8 cellular contexts compared by ENCODE assay signal in genomic region chr6:41785689-41786450, GRCh38. TPM values are rescaled to one million over a fixed set of nuclear protein-coding genes. Genes with fewer than 3 reads are reported as not detected.
A peak's percentile ranks its signal among the peaks of the same experiment; 100 is the strongest.
DNase-seq lines count a peak whose midpoint lies in the region; ATAC-seq and TF ChIP-seq lines count a peak whose summit lies in the region.

No MANE protein-coding gene starts in this region.

- H3K9me1 ChIP-seq in IMR-90 (ENCODE audit: insufficient read depth, low read length): peaks cover 3% of the 10 kb centered on the region; the same call in 1 of the 2 replicates

- H2BK5ac ChIP-seq in IMR-90 (ENCODE audit: low read depth, low read length, poor library complexity, severe bottlenecking): peak overlapping the region; percentile 7

- H3K4ac ChIP-seq in IMR-90 (ENCODE audit: low read depth, low read length): peak overlapping the region; percentile 72

- H2AFZ ChIP-seq in IMR-90 (replicated peaks; ENCODE audit: low read length, poor library complexity): peak overlapping the region; percentile 94

- H3K4me3 ChIP-seq in IMR-90 (ENCODE audit: insufficient read depth, low read depth, low read length) (peak overlapping the region; percentile 97), breast epithelium (peak overlapping the region; percentile 73 to 89 (median 78)), thoracic aorta (peak overlapping the region; percentile 94)

- H2AK5ac ChIP-seq in IMR-90 (ENCODE audit: low read depth, low read length): peak overlapping the region; percentile 75; the same call in 1 of the 2 replicates

- no peak for TF ChIP-seq RAD21 in IMR-90 (IDR thresholded peaks at IDR 0.05; ENCODE audit: low read length)

- peak overlapping the region; percentile 87 for H3K4me2 ChIP-seq in IMR-90 (ENCODE audit: low read depth, low read length)

- BruUV-seq in IMR-90 (replicated peaks; lab: Mats Ljungman, UMichigan): no TSS peak

- ATAC-seq in IMR-90 (ENCODE audit: low read depth): peak; percentile 34
- ATAC-seq in thoracic aorta (ENCODE audit: insufficient number of reproducible peaks, low FRiP score, low read depth): no peak
- ATAC-seq in HG03045 (IDR thresholded peaks at IDR 0.05; ENCODE audit: unreplicated experiment): no peak
- ATAC-seq in HG02588 (IDR thresholded peaks at IDR 0.05; ENCODE audit: unreplicated experiment): no peak

- H3K36me3 ChIP-seq in IMR-90 (ENCODE audit: control insufficient read depth, insufficient read depth, low read length): peaks cover 10% of the 10 kb centered on the region
- no peaks in the 10 kb centered on the region for H3K36me3 ChIP-seq in breast epithelium
- peaks cover 7% of the 10 kb centered on the region for H3K36me3 ChIP-seq in thoracic aorta

- TF ChIP-seq POLR2A in IMR-90 (IDR thresholded peaks at IDR 0.05; ENCODE audit: low read depth, low read length) (no peak), breast epithelium (IDR thresholded peaks at IDR 0.05) (no peak)

- POLR2A ChIA-PET in IMR-90 (lab: Charles Lee; ENCODE audit: unreplicated experiment): no interaction called here

- H2AK9ac ChIP-seq in IMR-90 (replicated peaks; ENCODE audit: low read depth, low read length, poor library complexity): peak overlapping the region; percentile 93

- in situ Hi-C loops in IMR-90 (cut with MboI; ENCODE audit: low sequenced_read_pairs): loop anchor here (10.0 kb wide), 1 partner anchor 149 kb away; no protein-coding TSS in a partner anchor

- no peak overlapping the region for H2BK15ac ChIP-seq in IMR-90 (ENCODE audit: low read depth, low read length)

- peak overlapping the region; percentile 58 for H3K14ac ChIP-seq in IMR-90 (replicated peaks; ENCODE audit: low read depth, low read length)

- DNase-seq in EH (ENCODE audit: low read depth): peak; percentile 51
- DNase-seq in IMR-90: no peak
- no peak for DNase-seq in breast epithelium (ENCODE audit: low spot score in 2 of 2)
- DNase-seq in thoracic aorta (ENCODE audit: low spot score): no peak
- no peak for DNase-seq in NCI-H1930 (lab: John Stamatoyannopoulos, UW)

- H3K18ac ChIP-seq in IMR-90 (ENCODE audit: low read depth, low read length): no peak overlapping the region

- H3K4me1 ChIP-seq in IMR-90 (ENCODE audit: control insufficient read depth, insufficient read depth, low read length) (peaks cover 11% of the 10 kb centered on the region), breast epithelium (peaks cover 5 to 21% of the 10 kb centered on the region in 2 donors), thoracic aorta (ENCODE audit: control insufficient read depth in 1 of 2, low read depth in 2 of 2) (peaks cover 16 to 40% of the 10 kb centered on the region in 2 donors)

- 10% methylated on average over 8 of the region's 29 CpGs; no CpG with 5 or more reads in 1 of the 2 experiments for WGBS in IMR-90 (ENCODE audit: extremely low coverage in 2 of 2, insufficient read length in 1 of 2), 2 experiments

- CTCF ChIA-PET in IMR-90 (lab: Yijun Ruan, JAX): interaction anchor here (0.5 to 2.9 kb wide), 8 partner anchors 22 to 686 kb away, joined by 3 to 9 read pairs (median 4); no protein-coding TSS in a partner anchor

- H4K20me1 ChIP-seq in IMR-90 (ENCODE audit: insufficient read depth, low read length): no peaks in the 10 kb centered on the region

- H4K5ac ChIP-seq in IMR-90 (ENCODE audit: low read depth, low read length): peak overlapping the region; percentile 52

- peak overlapping the region; percentile 46; the same call in 1 of the 2 replicates for H2BK120ac ChIP-seq in IMR-90 (ENCODE audit: low read depth, low read length)

- TF ChIP-seq CTCF in IMR-90 (conservative IDR thresholded peaks at IDR 0.05; ENCODE audit: low read depth, low read length) (no peak), breast epithelium (IDR thresholded peaks at IDR 0.05) (no peak), thoracic aorta (IDR thresholded peaks at IDR 0.05) (no peak)

- H4K91ac ChIP-seq in IMR-90 (ENCODE audit: insufficient read depth, low read depth, low read length): peak overlapping the region; percentile 84

- no peak overlapping the region for H2BK20ac ChIP-seq in IMR-90 (ENCODE audit: low read depth, low read length)

- peak overlapping the region; percentile 42 for H3K27ac ChIP-seq in IMR-90 (ENCODE audit: insufficient read depth, low read length)
- peak overlapping the region; percentile 93 to 95 for H3K27ac ChIP-seq in breast epithelium
- peak overlapping the region; percentile 87 for H3K27ac ChIP-seq in layer of hippocampus (ENCODE audit: low read depth, low read length)
- H3K27ac ChIP-seq in thoracic aorta: peak overlapping the region in 1 of 2 donors; percentile 88

- H3K79me1 ChIP-seq in IMR-90 (ENCODE audit: low read depth in 1 of 2, low read length in 2 of 2): peaks cover 22 to 38% of the 10 kb centered on the region in 2 experiments

- dilution Hi-C loops in IMR-90 (cut with HindIII; ENCODE audit: low sequenced_read_pairs, unreplicated experiment): no loop called here

- peak overlapping the region; percentile 13 to 66; a peak in 2 of 4 replicates for H4K8ac ChIP-seq in IMR-90 (ENCODE audit: low read depth in 2 of 2, low read length in 2 of 2)

- no peak overlapping the region for H3K56ac ChIP-seq in IMR-90 (ENCODE audit: extremely low read depth, insufficient read depth, low read length)

- H3K27me3 ChIP-seq in IMR-90 (ENCODE audit: control insufficient read depth, insufficient read depth, low read length): no peaks in the 10 kb centered on the region
- no peaks in the 10 kb centered on the region for H3K27me3 ChIP-seq in breast epithelium
- no peaks in the 10 kb centered on the region for H3K27me3 ChIP-seq in layer of hippocampus (ENCODE audit: control insufficient read depth, insufficient read depth, low read length)
- H3K27me3 ChIP-seq in thoracic aorta (replicated peaks; ENCODE audit: insufficient read depth): no peaks in the 10 kb centered on the region

- intact Hi-C loops in IMR-90 (cut with micrococcal nuclease): loop anchor here (2.0 to 10.0 kb wide), 3 partner anchors 135 to 429 kb away; partner anchors contain the start of genes BYSL, MED20 and MRPS10
- intact Hi-C loops in breast epithelium (cut with DNase I; ENCODE audit: low total_unique reads): loop anchor here (10.0 kb wide), 1 partner anchor 149 kb away; no protein-coding TSS in a partner anchor

- H3K9ac ChIP-seq in IMR-90 (ENCODE audit: low read depth, low read length): peak overlapping the region; percentile 53

- peak overlapping the region; percentile 98 for H3K23ac ChIP-seq in IMR-90 (ENCODE audit: low read depth, low read length)

- no peaks in the 10 kb centered on the region for H3K9me3 ChIP-seq in IMR-90 (ENCODE audit: control insufficient read depth, insufficient read depth, low read length)
- H3K9me3 ChIP-seq in breast epithelium: no peaks in the 10 kb centered on the region
- no peaks in the 10 kb centered on the region for H3K9me3 ChIP-seq in thoracic aorta

TF ChIP-seq in IMR-90, 13 proteins besides CTCF, POLR2A, EP300 and RAD21:
- TF ChIP-seq MAFK (IDR thresholded peaks at IDR 0.05; ENCODE audit: low read depth, low read length) (peak; percentile 49; the same call in 1 of the 2 replicates), RCOR1 (IDR thresholded peaks at IDR 0.05; ENCODE audit: insufficient replicate concordance, low read length) (no peak)

RNA-seq across cellular contexts. Expression of gene TOMM6, which starts 1.6 kb away (rescaled TPM):
- total RNA-seq in IMR-90 (2012; rRNA removed): 120 and 128 TPM in 2 replicates
- 204 and 227 TPM in 2 replicates for polyA plus RNA-seq in IMR-90 (2012; rRNA removed)
- 153 and 242 TPM in 2 replicates for polyA plus RNA-seq in IMR-90 (2012; cell fraction: cytosol; rRNA removed)
- polyA plus RNA-seq in IMR-90 (2012; cell fraction: nucleus; rRNA removed; ENCODE audit: low replicate concordance): 16.5 and 124 TPM in 2 replicates
- 100 to 1,000 TPM; 108 to 127 (median 117) TPM for total RNA-seq in breast epithelium
- total RNA-seq in thoracic aorta: 10 to 100 TPM; 62.7 to 63.1 TPM

RNA-seq across cellular contexts. Expression of gene PRICKLE4, which starts 5.3 kb away (rescaled TPM):
- total RNA-seq in IMR-90 (2012; rRNA removed) (not detected in 2 replicates), breast epithelium (1 to 10 TPM in 2 of 3 donors, under 1 TPM in 1; 0.80 to 5.3 (median 3.3) TPM), thoracic aorta (1 to 10 TPM; 3.1 to 4.6 TPM)
- polyA plus RNA-seq in IMR-90 (2012; rRNA removed): 0.72 and 0.99 TPM in 2 replicates
- polyA plus RNA-seq in IMR-90 (2012; cell fraction: cytosol; rRNA removed): 0.24 and 0.64 TPM in 2 replicates
- polyA plus RNA-seq in IMR-90 (2012; cell fraction: nucleus; rRNA removed; ENCODE audit: low replicate concordance): 8.3 and 34.1 TPM in 2 replicates

RNA-seq across cellular contexts. Expression of gene FRS3, which starts 6.2 kb away (rescaled TPM):
- total RNA-seq in IMR-90 (2012; rRNA removed) (0.28 and 0.54 TPM in 2 replicates), breast epithelium (1 to 10 TPM; 3.5 to 4.3 (median 3.8) TPM), thoracic aorta (1 to 10 TPM; 2.6 to 3.2 TPM)
- polyA plus RNA-seq in IMR-90 (2012; rRNA removed): 3.8 and 4.3 TPM in 2 replicates
- 2.6 and 3.8 TPM in 2 replicates for polyA plus RNA-seq in IMR-90 (2012; cell fraction: cytosol; rRNA removed)
- 11.0 and 15.2 TPM in 2 replicates for polyA plus RNA-seq in IMR-90 (2012; cell fraction: nucleus; rRNA removed; ENCODE audit: low replicate concordance)

RNA-seq across cellular contexts. Expression of gene PGC, which starts 38.7 kb away (rescaled TPM):
- total RNA-seq in IMR-90 (2012; rRNA removed) (not detected in 2 replicates), breast epithelium (1 to 10 TPM in 1 of 3 donors, not detected in 2; 3.2 TPM), thoracic aorta (10 to 100 TPM in 1 of 2 donors, not detected in 1; 53.1 TPM)
- polyA plus RNA-seq in IMR-90 (2012; rRNA removed): not detected in 2 replicates
- not detected in 2 replicates for polyA plus RNA-seq in IMR-90 (2012; cell fraction: cytosol; rRNA removed)
- not detected in 2 replicates for polyA plus RNA-seq in IMR-90 (2012; cell fraction: nucleus; rRNA removed; ENCODE audit: low replicate concordance)

RNA-seq across cellular contexts. Expression of gene TFEB, which starts 50.5 kb away (rescaled TPM):
- total RNA-seq in IMR-90 (2012; rRNA removed): 4.4 and 4.5 TPM in 2 replicates
- polyA plus RNA-seq in IMR-90 (2012; rRNA removed): 4.7 and 4.9 TPM in 2 replicates
- polyA plus RNA-seq in IMR-90 (2012; cell fraction: cytosol; rRNA removed): 3.7 and 4.9 TPM in 2 replicates
- 8.0 and 14.7 TPM in 2 replicates for polyA plus RNA-seq in IMR-90 (2012; cell fraction: nucleus; rRNA removed; ENCODE audit: low replicate concordance)
- 10 to 100 TPM; 15.7 to 20.6 (median 18.4) TPM for total RNA-seq in breast epithelium
- 10 to 100 TPM; 22.9 to 23.8 TPM for total RNA-seq in thoracic aorta
